Comparison of ENCODE assay signal across 24 cellular contexts in the genomic region with DNA sequence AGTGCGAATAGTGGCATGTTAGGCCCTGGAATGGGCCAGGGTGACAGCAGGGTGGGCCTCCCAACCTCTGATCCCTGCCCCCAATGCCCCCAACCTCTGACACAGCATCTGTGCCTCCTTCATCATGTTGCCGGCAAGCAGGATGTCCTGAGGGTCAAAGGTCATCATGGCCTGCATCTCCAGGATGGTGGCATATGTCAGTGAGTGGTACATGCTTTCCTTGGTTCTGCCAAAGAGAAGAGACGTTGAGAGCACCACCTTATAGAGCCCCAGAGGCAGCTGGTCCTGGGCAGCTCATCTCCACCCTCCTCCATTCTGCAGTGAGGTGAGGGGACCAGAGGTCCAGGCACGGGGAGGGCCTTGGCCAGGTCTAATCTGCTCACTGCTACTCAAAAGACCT. TPM values are rescaled to one million over a fixed set of nuclear protein-coding genes. Genes with fewer than 3 reads are reported as not detected.
"Had no signal": no experiment of that assay in that cellular context is flagged by ENCODE, and none has a peak within 500 bp of the region (broad histone marks: within the 10 kb centered on the region; RNA-seq: fewer than 3 reads in every experiment).

No MANE protein-coding gene starts in this region.

- H3K27me3 ChIP-seq: brain microvascular endothelial cell, SJSA1 had no signal

- H3K36me3 ChIP-seq: brain microvascular endothelial cell, SJSA1 had no signal

- H3K27ac ChIP-seq: brain microvascular endothelial cell, KMS-11, SJSA1 had no signal

- H3K4me2 ChIP-seq: KMS-11 had no signal

- DNase-seq: activated CD4-positive, alpha-beta memory T cell treated with anti-CD3 and anti-CD28 coated beads for 36 hours; activated CD4-positive, alpha-beta T cell treated with anti-CD3 and anti-CD28 coated beads, Interleukin-2, amount 10 ng/mL, durations not matched to agents 7 days and 5 days; activated CD4-positive, CD25-positive, alpha-beta regulatory T cell; activated CD8-positive, alpha-beta memory T cell treated with anti-CD3 and anti-CD28 coated beads for 24 hours; activated gamma-delta T cell; activated naive CD4-positive, alpha-beta T cell treated with anti-CD3 and anti-CD28 coated beads for 36 hours; activated T-cell treated with anti-CD3 and anti-CD28 coated beads, Interleukin-2, amount 50 U/mL, for 4 hours; amygdala; brain microvascular endothelial cell; MV-4-11; NCI-H1092 treated with DMSO at 0.1 percent for 48 hours; NCI-H1417 treated with DMSO at 0.1 percent for 48 hours; NCI-H1694; NCI-H2029; NCI-H345; NCI-H510A; NCI-H526 treated with DMSO at 0.1 percent for 48 hours; Right ventricle myocardium superior; T-helper 2 cell; T1000 had no signal

- ATAC-seq: activated T-cell treated with anti-CD3 and anti-CD28 coated beads, Interleukin-2, amount 50 U/mL, for 4 hours had no signal

- FAIRE-seq: TTC549 had no signal

- H3K9me3 ChIP-seq: SJSA1 had no signal

- H3K4me3 ChIP-seq: SJSA1 had no signal

RNA-seq across cellular contexts. Expression of gene TTC39A, which starts 17.6 kb away (rescaled TPM):
- total RNA-seq: activated CD4-positive, alpha-beta T cell treated with anti-CD3 and anti-CD28 coated beads, Interleukin-2, amount 10 ng/mL, durations not matched to agents 7 days and 5 days; activated naive CD4-positive, alpha-beta T cell treated with anti-CD3 and anti-CD28 coated beads for 36 hours; OCI-LY7; SJSA1 had no signal
